ENCODE assay signal across 8 cellular contexts in genomic region chr7:104982773-104983619, GRCh38. TPM values are rescaled to one million over a fixed set of nuclear protein-coding genes. Genes with fewer than 3 reads are reported as not detected.
DNase-seq lines count a peak whose midpoint lies in the region; ATAC-seq, FAIRE-seq and TF ChIP-seq lines count a peak whose summit lies in the region.

No MANE protein-coding gene starts in this region.

- no peaks in the 10 kb centered on the region for H3K9me3 Mint-ChIP-seq in MCF 10A (ENCODE audit: unreplicated experiment)

- H3K9me3 ChIP-seq in mesodermal cell (ENCODE audit: control insufficient read depth, low read length) = no peaks in the 10 kb centered on the region

- CTCF ChIA-PET in MCF 10A (lab: Yijun Ruan, JAX) = interaction anchor here (0.5 to 8.7 kb wide), 13 partner anchors 11 to 447 kb away, joined by 3 to 119 read pairs (median 5); partner anchors contain the start of gene KMT2E

- WGBS in mesodermal cell (ENCODE audit: insufficient coverage in 2 of 2), 2 experiments = 83 to 92% methylated on average over 11 of the region's 15 CpGs

- BruUV-seq in MCF 10A (replicated peaks; lab: Mats Ljungman, UMichigan) = TSS peak; percentile 67

- peak overlapping the region; percentile 96 for H3K27ac ChIP-seq in mesodermal cell (ENCODE audit: low read depth, low read length, severe bottlenecking)

- H3K4me1 Mint-ChIP-seq in MCF 10A (ENCODE audit: insufficient read depth, unreplicated experiment) = peaks cover 25% of the 10 kb centered on the region

- peak; percentile 76 for FAIRE-seq in GM12892 (lab: Jason Lieb, UNC)

- no peaks in the 10 kb centered on the region for H3K27me3 Mint-ChIP-seq in MCF 10A (ENCODE audit: insufficient read depth, unreplicated experiment)

- H3K36me3 Mint-ChIP-seq in MCF 10A (ENCODE audit: insufficient read depth, unreplicated experiment) = peaks cover 23% of the 10 kb centered on the region

- ATAC-seq in HG02852 (IDR thresholded peaks at IDR 0.05; ENCODE audit: unreplicated experiment) = no peak

- intact Hi-C loops in MCF 10A (cut with micrococcal nuclease) = loop anchor here (5.0 kb wide), 1 partner anchor 354 kb away; no protein-coding TSS in a partner anchor

- H3K4me1 ChIP-seq in mesodermal cell (ENCODE audit: control insufficient read depth, insufficient read depth, low read length, poor library complexity, severe bottlenecking) = peaks cover 63% of the 10 kb centered on the region

- peaks cover 19% of the 10 kb centered on the region for H3K36me3 ChIP-seq in mesodermal cell (ENCODE audit: control insufficient read depth, insufficient read depth, low read length)

- POLR2A ChIA-PET in MCF 10A (lab: Yijun Ruan, JAX) = interaction anchor here (0.5 to 18.4 kb wide), 14 partner anchors 10 to 522 kb away, joined by 3 to 620 read pairs (median 5); partner anchors contain the start of gene KMT2E

- DNase-seq in GM12892 (ENCODE audit: insufficient read length) = no peak
- peak; percentile 76 for DNase-seq in NCI-H2171 treated with DMSO at 0.1 percent for 48 hours (lab: John Stamatoyannopoulos, UW)
- no peak for DNase-seq in MCF 10A (ENCODE audit: unreplicated experiment)
- DNase-seq in mesenteric fat pad (ENCODE audit: low spot score) = no peak
- no peak for DNase-seq in midbrain (lab: John Stamatoyannopoulos, UW)
- DNase-seq in globus pallidus (ENCODE audit: low spot score) = no peak

- peak overlapping the region; percentile 94 for H3K4me3 Mint-ChIP-seq in MCF 10A (ENCODE audit: unreplicated experiment)

- TF ChIP-seq CTCF in MCF 10A (IDR thresholded peaks at IDR 0.05; ENCODE audit: unreplicated experiment) = no peak

- H3K27ac Mint-ChIP-seq in MCF 10A (ENCODE audit: low read depth, unreplicated experiment) = peak overlapping the region; percentile 100

- H3K4me3 ChIP-seq in mesodermal cell (ENCODE audit: extremely low read depth, insufficient read depth, low read length, poor library complexity, severe bottlenecking) = peak overlapping the region; percentile 39

- no peak; the same call in 1 of the 2 replicates for TF ChIP-seq POLR2A in GM12892 (IDR thresholded peaks at IDR 0.05; ENCODE audit: low read depth, low read length)

RNA-seq across cellular contexts. Expression of gene KMT2E, which starts 31.0 kb away (rescaled TPM):
- 41.5 TPM for polyA plus RNA-seq in GM12892 (2012; ENCODE audit: missing spikeins)
- total RNA-seq in MCF 10A (2022) (49.7 and 53.1 TPM in 2 replicates), mesenteric fat pad (72.4 TPM)
- polyA plus RNA-seq in mesodermal cell (2013, experiment 1 of 2) = 44.2 TPM
- polyA plus RNA-seq in mesodermal cell (2013, experiment 2 of 2) = 43.7 TPM
